ENCODE assay signal across 8 cellular contexts in genomic region chrX:67546496-67547423, GRCh38. TPM values are rescaled to one million over a fixed set of nuclear protein-coding genes. Genes with fewer than 3 reads are reported as not detected.
DNase-seq lines count a peak whose midpoint lies in the region; ATAC-seq, FAIRE-seq and TF ChIP-seq lines count a peak whose summit lies in the region.

No MANE protein-coding gene starts in this region.

- ATAC-seq in HepG2, result no peak

- no peak for FAIRE-seq in HepG2 (lab: Jason Lieb, UNC)

- TF ChIP-seq CTCF in HL-60 (IDR thresholded peaks at IDR 0.05; ENCODE audit: insufficient read depth, low read length), result no peak
- TF ChIP-seq CTCF in cardiac fibroblast (IDR thresholded peaks at IDR 0.05; ENCODE audit: low read depth, low read length), result no peak
- no peak for TF ChIP-seq CTCF in HepG2 (CRISPR knock-in tag; IDR thresholded peaks at IDR 0.05)

- no peaks in the 10 kb centered on the region for H3K79me2 ChIP-seq in HepG2 (ENCODE audit: insufficient read depth, low read length)

- DNase-seq in HL-60 (ENCODE audit: low read depth in 1 of 2, low spot score in 1 of 2) (no peak), cardiac fibroblast (ENCODE audit: low read depth in 2 of 2) (no peak), HepG2 (ENCODE audit: low spot score) (no peak), RPMI8226 (no peak), mesenteric fat pad (ENCODE audit: low spot score) (no peak), NCI-H2081 treated with DMSO at 0.1 percent for 48 hours (lab: John Stamatoyannopoulos, UW) (no peak)
- DNase-seq in NK-92 treated with Interleukin-12 subunit alpha and Interleukin-12 subunit beta, amount 100 ng/mL, for 24 hours (lab: John Stamatoyannopoulos, UW), result no peak

- no peak for TF ChIP-seq RAD21 in HepG2 (CRISPR knock-in tag; IDR thresholded peaks at IDR 0.05)

- no peaks in the 10 kb centered on the region for H3K36me3 ChIP-seq in HepG2 (replicated peaks in 1 of 2; ENCODE audit: control insufficient read depth in 1 of 2, insufficient read depth in 2 of 2, low read length in 2 of 2)
- no peaks in the 10 kb centered on the region for H3K36me3 ChIP-seq in subcutaneous abdominal adipose tissue (ENCODE audit: control insufficient read depth in 5 of 5, insufficient read depth in 5 of 5, low read length in 5 of 5)

- 4% methylated on average over 3 of the region's 44 CpGs for WGBS in HepG2 (ENCODE audit: low lambda C conversion rate)

- H4K20me1 ChIP-seq in HepG2 (ENCODE audit: insufficient read depth, low read length), result no peaks in the 10 kb centered on the region

- H3K4me3 ChIP-seq in HL-60 (replicated peaks; ENCODE audit: insufficient read depth, low read length), result peak overlapping the region; percentile 13; the same call in 1 of the 2 replicates
- H3K4me3 ChIP-seq in cardiac fibroblast (replicated peaks in 1 of 2; ENCODE audit: low read depth in 2 of 2, low read length in 2 of 2), result peak overlapping the region; percentile 44 to 59
- peak overlapping the region in 1 of 3 experiments; percentile 40; a peak in 1 of 6 replicates for H3K4me3 ChIP-seq in HepG2 (replicated peaks in 1 of 3; ENCODE audit: insufficient read depth in 1 of 3, low read depth in 2 of 3, low read length in 3 of 3)
- H3K4me3 ChIP-seq in subcutaneous abdominal adipose tissue (ENCODE audit: low read depth in 1 of 5, low read length in 5 of 5), result peak overlapping the region; percentile 62 to 80 (median 71)

- H3K27me3 ChIP-seq in HL-60 (ENCODE audit: insufficient read depth, poor library complexity, severe bottlenecking) (peaks cover 30% of the 10 kb centered on the region), HepG2 (ENCODE audit: control insufficient read depth in 1 of 2, insufficient read depth in 2 of 2, low read length in 2 of 2) (peaks cover 2 to 24% of the 10 kb centered on the region in 2 experiments; a peak in 3 of 5 replicates), subcutaneous abdominal adipose tissue (ENCODE audit: control insufficient read depth in 5 of 5, insufficient read depth in 4 of 5, low read length in 5 of 5) (peaks cover 0 to 29% (median 14%) of the 10 kb centered on the region in 5 donors)

- peak overlapping the region; percentile 18; the same call in 1 of the 2 replicates for H3K4me2 ChIP-seq in HepG2 (ENCODE audit: low read depth, low read length)

- H3K9ac ChIP-seq in HepG2 (ENCODE audit: insufficient read depth, low read depth, low read length) (no peak overlapping the region), subcutaneous abdominal adipose tissue (ENCODE audit: low read length in 5 of 5) (peak overlapping the region; percentile 38 to 79 (median 68))

- CTCF ChIA-PET in HepG2 (lab: Yijun Ruan, JAX; ENCODE audit: low intra/inter-chr PET ratio, low total read pairs), result no interaction called here

- H2AFZ ChIP-seq in HepG2 (ENCODE audit: low read length), result no peak overlapping the region

- H3K9me3 ChIP-seq in HepG2 (ENCODE audit: low read length) (no peaks in the 10 kb centered on the region), subcutaneous abdominal adipose tissue (ENCODE audit: control insufficient read depth in 5 of 5, low read length in 5 of 5) (no peaks in the 10 kb centered on the region)

- TF ChIP-seq EP300 in HepG2 (IDR thresholded peaks at IDR 0.05; ENCODE audit: low read depth in 2 of 2, low read length in 2 of 2) (no peak), HepG2 (CRISPR knock-in tag; IDR thresholded peaks at IDR 0.05; ENCODE audit: borderline replicate concordance) (no peak)

- TF ChIP-seq POLR2A in HepG2 (IDR thresholded peaks at IDR 0.05; ENCODE audit: insufficient read depth in 1 of 2, low read depth in 2 of 2, low read length in 2 of 2), result no peak

- intact Hi-C loops in HepG2 (cut with micrococcal nuclease; ENCODE audit: unreplicated experiment), result no loop called here

- no TSS peak for BruUV-seq in HepG2 (replicated peaks; lab: Mats Ljungman, UMichigan)

- H3K27ac ChIP-seq in HL-60 (replicated peaks) (no peak overlapping the region), HepG2 (ENCODE audit: extremely low read length, insufficient read depth, low read length) (no peak overlapping the region), subcutaneous abdominal adipose tissue (ENCODE audit: low read depth, low read length) (peak overlapping the region; percentile 2)

- POLR2A ChIA-PET in HepG2 (lab: Yijun Ruan, JAX), result no interaction called here

- in situ Hi-C loops in HepG2 (cut with HindIII; ENCODE audit: extremely low pct_ligation_motif_present, low pct_unique_long_range_greater_than_20kb), result no loop called here

- H3K4me1 ChIP-seq in HepG2 (ENCODE audit: insufficient read depth, low read length) (no peaks in the 10 kb centered on the region), subcutaneous abdominal adipose tissue (ENCODE audit: control insufficient read depth in 5 of 5, insufficient read depth in 5 of 5, low read length in 5 of 5) (peaks cover 0 to 31% (median 20%) of the 10 kb centered on the region in 5 donors)

TF ChIP-seq in HepG2, 621 proteins besides CTCF, POLR2A, EP300 and RAD21:
- no peak for TF ChIP-seq SETDB1 (CRISPR knock-in tag; IDR thresholded peaks at IDR 0.05; ENCODE audit: borderline replicate concordance)
- no peak for TF ChIP-seq KLF16 (CRISPR knock-in tag; IDR thresholded peaks at IDR 0.05)
- no peak for TF ChIP-seq PBX2 (CRISPR knock-in tag; IDR thresholded peaks at IDR 0.05)

RNA-seq across cellular contexts. Expression of gene AR, which starts 2.9 kb away (rescaled TPM):
- total RNA-seq in HepG2 (2016; rRNA removed; fragmentation: Illumina TruSeq; extraction: Trizol) (not detected in 2 replicates), mesenteric fat pad (19.3 TPM)
- not detected in 2 replicates for total RNA-seq in HepG2 (2016; cell fraction: cytosol; rRNA removed; fragmentation: Illumina TruSeq; extraction: Trizol; ENCODE audit: low read depth)
- total RNA-seq in HepG2 (2016; cell fraction: insoluble cytoplasmic fraction; rRNA removed; fragmentation: Illumina TruSeq; extraction: Trizol), result not detected in 2 replicates
- total RNA-seq in HepG2 (2016; cell fraction: membrane; rRNA removed; fragmentation: Illumina TruSeq; extraction: Trizol), result not detected in 2 replicates
- total RNA-seq in HepG2 (2016; cell fraction: nucleus; rRNA removed; fragmentation: Illumina TruSeq; extraction: Trizol), result not detected in 2 replicates
- not detected in 2 replicates for polyA plus RNA-seq in HepG2 (2011; rRNA removed)
- polyA plus RNA-seq in HepG2 (2011; cell fraction: cytosol; rRNA removed), result not detected in 2 replicates
- polyA plus RNA-seq in HepG2 (2011; cell fraction: nucleus; rRNA removed), result not detected in 2 replicates
- polyA plus RNA-seq in HepG2 (2012), result not detected in 2 replicates
- polyA plus RNA-seq in HepG2 (2016; cell fraction: cytosol; fragmentation: Illumina TruSeq; extraction: Trizol; ENCODE audit: low read depth), result not detected in 2 replicates
- not detected in 2 replicates for polyA plus RNA-seq in HepG2 (2016; cell fraction: insoluble cytoplasmic fraction; fragmentation: Illumina TruSeq; extraction: Trizol; ENCODE audit: low read depth)
- polyA plus RNA-seq in HepG2 (2016; cell fraction: membrane; fragmentation: Illumina TruSeq; extraction: Trizol; ENCODE audit: low read depth), result not detected in 2 replicates
- polyA plus RNA-seq in HepG2 (2016; cell fraction: nucleus; fragmentation: Illumina TruSeq; extraction: Trizol; ENCODE audit: insufficient read depth, low read depth), result not detected in 2 replicates
- polyA minus RNA-seq in HepG2 (2011; rRNA and poly(A)+ RNA removed; ENCODE audit: low replicate concordance), result not detected in 2 replicates
- polyA minus RNA-seq in HepG2 (2011; cell fraction: cytosol; rRNA and poly(A)+ RNA removed), result not detected in 2 replicates
- not detected in 2 replicates for polyA minus RNA-seq in HepG2 (2011; cell fraction: nucleus; rRNA and poly(A)+ RNA removed)

Comparison
In these comparisons a context has a peak if more than half of its experiments do, and no peak if none do; other contexts are left out.
1. RNA of gene AR, which starts 2.9 kb away (total RNA-seq): 19.3 TPM in mesenteric fat pad (single experiment); not detected in HepG2; every median in the first group is over 10 times any median in the second.